ENCODE assay signal across 8 cellular contexts in genomic region chr5:1801061-1801953, GRCh38. TPM values are rescaled to one million over a fixed set of nuclear protein-coding genes. Genes with fewer than 3 reads are reported as not detected.
DNase-seq lines count a peak whose midpoint lies in the region; ATAC-seq and TF ChIP-seq lines count a peak whose summit lies in the region.

NDUFS6 (plus strand) TSS chr5:1801407; CDS start chr5:1801418, 11 bp downstream.

- H3K36me3 ChIP-seq in heart right ventricle (peaks cover 0 to 65% (median 12%) of the 10 kb centered on the region in 9 donors), upper lobe of left lung (peaks cover 6 to 60% (median 45%) of the 10 kb centered on the region in 4 donors)

- H3K9me3 Mint-ChIP-seq in HFFc6 = peaks cover 9% of the 10 kb centered on the region; the same call in 1 of the 2 replicates

- TF ChIP-seq POLR2A in NB4 (IDR thresholded peaks at IDR 0.05; ENCODE audit: extremely low read depth, insufficient read length) (peak; percentile 89), upper lobe of left lung (IDR thresholded peaks at IDR 0.05) (peak in 3 of 4 donors; percentile 42 to 83 (median 81))

- WGBS in adipose tissue, 3 donors = 0 to 1% (median 0%) methylated on average over 68 to 77 of the region's 77 CpGs
- 0 to 1% methylated on average over 76 to 77 of the region's 77 CpGs for WGBS in heart right ventricle, 2 donors
- WGBS in upper lobe of left lung, 2 donors = 0 to 1% methylated on average over 51 to 77 of the region's 77 CpGs

- H3K27ac ChIP-seq in adipose tissue (ENCODE audit: low read depth, low read length) (no peak within 1 kb of the TSS), heart right ventricle (peak within 1 kb of the TSS; percentile 60 to 98 (median 92)), upper lobe of left lung (peak within 1 kb of the TSS; percentile 75 to 90 (median 85))

- H3K27ac Mint-ChIP-seq in HFFc6 = peak within 1 kb of the TSS; percentile 94

- peaks cover 45% of the 10 kb centered on the region for H3K4me1 Mint-ChIP-seq in HFFc6 (ENCODE audit: low read depth)

- TF ChIP-seq EP300 in upper lobe of left lung (IDR thresholded peaks at IDR 0.05) = no peak

- intact Hi-C loops in heart right ventricle (cut with DNase I) (loop anchor here in 5 of 10 donors (5.0 to 10.0 kb wide), 4 partner anchors 81 to 146 kb away; partner anchors contain the start of gene IRX4 (in 4 of the 5)), posterior vena cava (cut with DNase I) (no loop called here)

- H3K36me3 Mint-ChIP-seq in HFFc6 (ENCODE audit: low read depth) = peaks cover 44% of the 10 kb centered on the region

- H3K4me3 ChIP-seq in NB4 (ENCODE audit: low read depth, low read length) = peak within 1 kb of the TSS; percentile 75
- peak within 1 kb of the TSS; percentile 75 to 100 (median 92) for H3K4me3 ChIP-seq in heart right ventricle
- peak within 1 kb of the TSS; percentile 85 to 98 (median 90) for H3K4me3 ChIP-seq in upper lobe of left lung

- DNase-seq in GM10266 (ENCODE audit: extremely low spot score) = peak; percentile 87
- DNase-seq in HFFc6 = no peak
- peak; percentile 86 for DNase-seq in NB4 (ENCODE audit: low read depth)
- DNase-seq in SW480 (ENCODE audit: low spot score) = peak; percentile 74
- peak; percentile 77 to 85 for DNase-seq in heart right ventricle
- DNase-seq in posterior vena cava (ENCODE audit: low spot score) = peak; percentile 94
- peak; percentile 83 to 96 for DNase-seq in upper lobe of left lung

- peak within 1 kb of the TSS; percentile 94 for H3K4me3 Mint-ChIP-seq in HFFc6

- H3K9me3 ChIP-seq in heart right ventricle (no peaks in the 10 kb centered on the region), upper lobe of left lung (no peaks in the 10 kb centered on the region)

- ATAC-seq in heart right ventricle (peak; percentile 68 to 87 (median 82)), upper lobe of left lung (ENCODE audit: low FRiP score in 2 of 2) (peak; percentile 78 to 88)

- TF ChIP-seq CTCF in GM10266 (IDR thresholded peaks at IDR 0.05; ENCODE audit: control insufficient read depth, insufficient read depth, low read depth, missing control alignments) = no peak
- peak; percentile 18; the same call in 1 of the 2 replicates for TF ChIP-seq CTCF in HFFc6 (IDR thresholded peaks at IDR 0.05)
- no peak for TF ChIP-seq CTCF in NB4 (IDR thresholded peaks at IDR 0.05; ENCODE audit: low read depth, low read length)
- peak in 1 of 9 donors; percentile 9 for TF ChIP-seq CTCF in heart right ventricle (IDR thresholded peaks at IDR 0.05)
- TF ChIP-seq CTCF in upper lobe of left lung (IDR thresholded peaks at IDR 0.05) = peak in 2 of 6 experiments; percentile 17 to 24

- H3K4me1 ChIP-seq in heart right ventricle = peaks cover 4 to 70% (median 39%) of the 10 kb centered on the region in 9 donors
- H3K4me1 ChIP-seq in upper lobe of left lung = peaks cover 16 to 58% (median 24%) of the 10 kb centered on the region in 4 donors

- no peaks in the 10 kb centered on the region; the same call in 1 of the 2 replicates for H3K27me3 Mint-ChIP-seq in HFFc6 (ENCODE audit: insufficient read depth)

- H3K27me3 ChIP-seq in heart right ventricle (no peaks in the 10 kb centered on the region), upper lobe of left lung (no peaks in the 10 kb centered on the region)

RNA-seq across cellular contexts. Expression of gene NDUFS6, which starts in this region (rescaled TPM):
- 10 to 100 TPM; 33.7 to 55.7 (median 46.2) TPM for total RNA-seq in HFFc6 (2021; fragmentation: NEBNext Ultra II Directional; extraction: Animal tissue kit (Norgen Biotek cat#: 25700))
- polyA plus RNA-seq in adipose tissue = 10 to 100 TPM; 27.8 to 73.7 (median 72.3) TPM
- 100 to 1,000 TPM in 3 of 10 donors, 10 to 100 TPM in 7; 60.2 to 137 (median 84.3) TPM for total RNA-seq in heart right ventricle
- polyA plus RNA-seq in heart right ventricle = 100 to 1,000 TPM; 187 to 198 TPM
- total RNA-seq in posterior vena cava = 10 to 100 TPM; 25.4 to 25.8 TPM
- 10 to 100 TPM; 22.9 to 64.6 (median 39.3) TPM for total RNA-seq in upper lobe of left lung
